In the genomic region with DNA sequence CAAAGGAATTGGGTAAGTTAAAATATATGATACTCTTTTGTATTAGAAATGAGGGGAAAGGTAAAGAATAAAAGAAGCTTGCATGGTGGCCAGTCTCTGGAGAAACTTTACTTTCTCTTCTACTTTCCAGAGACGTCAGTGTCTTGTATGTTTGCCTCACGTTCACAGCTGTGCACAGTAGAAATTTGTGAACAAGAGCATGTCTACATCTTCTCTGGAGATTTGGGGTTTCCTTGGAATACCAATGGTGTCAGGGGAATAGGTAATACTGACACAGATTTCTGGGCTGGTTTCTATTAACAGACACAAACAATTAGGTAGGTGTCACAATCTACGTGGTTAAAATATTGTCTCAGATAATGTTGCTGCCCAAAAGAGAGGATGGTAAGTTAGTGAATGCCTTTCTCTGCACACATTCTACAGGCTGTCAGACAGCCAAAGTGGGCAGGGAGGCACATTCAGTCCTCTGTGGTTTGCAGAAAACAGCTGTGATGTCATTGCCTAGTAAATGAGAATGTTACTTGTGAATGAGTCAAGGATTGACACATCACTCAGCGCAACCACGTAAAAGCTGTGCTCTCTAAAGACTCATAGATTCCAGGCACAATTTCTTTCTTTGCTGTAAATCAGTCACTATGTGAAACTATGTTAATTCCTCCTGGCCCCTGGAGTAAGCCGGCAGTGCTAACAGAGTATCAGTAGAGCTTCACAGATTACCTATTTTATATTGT, we compare ENCODE assay signal across 9 cellular contexts.
DNase-seq lines count a peak whose midpoint lies in the region; ATAC-seq and TF ChIP-seq lines count a peak whose summit lies in the region.
"Had no signal": no experiment of that assay in that cellular context is flagged by ENCODE, and none has a peak within 500 bp of the region (broad histone marks: within the 10 kb centered on the region; RNA-seq: fewer than 3 reads in every experiment).

No MANE protein-coding gene starts in this region.

- H3K4me1 ChIP-seq in BLaER1, result peaks cover 8% of the 10 kb centered on the region

- H3K27ac ChIP-seq in BLaER1, result no peak overlapping the region

- H3K4me3 ChIP-seq in BLaER1 (no peak overlapping the region), choroid plexus epithelial cell (ENCODE audit: low read depth, low read length) (no peak overlapping the region), retinal pigment epithelial cell (ENCODE audit: low read length) (no peak overlapping the region)

- H3K4me2 ChIP-seq in BLaER1, result peak overlapping the region; percentile 32

- H3K36me3 ChIP-seq in BLaER1, result no peaks in the 10 kb centered on the region

- no peaks in the 10 kb centered on the region for H3K9me3 ChIP-seq in BLaER1

- no peaks in the 10 kb centered on the region for H3K27me3 ChIP-seq in BLaER1

- H3K9ac ChIP-seq in BLaER1, result no peak overlapping the region

- in situ Hi-C loops in GM13976 (cut with MboI; ENCODE audit: low sequenced_read_pairs, unreplicated experiment), result no loop called here

- peak; percentile 29 for DNase-seq in RPMI7951 (ENCODE audit: low read depth)
- peak; percentile 96 for DNase-seq in choroid plexus epithelial cell (ENCODE audit: low read depth)
- peak; percentile 77 for DNase-seq in retinal pigment epithelial cell (ENCODE audit: low read depth)
- DNase-seq in GM13976 (ENCODE audit: low spot score), result no peak
- DNase-seq in kidney glomerular epithelial cell (lab: John Stamatoyannopoulos, UW), result no peak
- DNase-seq in NCI-H2196 treated with DMSO at 0.1 percent for 48 hours (lab: John Stamatoyannopoulos, UW; ENCODE audit: unreplicated experiment), result no peak
- DNase-seq: naive B cell had no signal

- H4K20me1 ChIP-seq in BLaER1, result no peaks in the 10 kb centered on the region

- TF ChIP-seq CTCF in choroid plexus epithelial cell (conservative IDR thresholded peaks at IDR 0.05; ENCODE audit: low read depth, low read length), result no peak
- TF ChIP-seq CTCF in retinal pigment epithelial cell (conservative IDR thresholded peaks at IDR 0.05; ENCODE audit: low read depth, low read length), result no peak
- TF ChIP-seq CTCF in GM13976 (IDR thresholded peaks at IDR 0.05; ENCODE audit: borderline replicate concordance, control extremely low read depth, extremely low read depth, insufficient read depth, missing control alignments), result no peak

- ATAC-seq in HG03139 (IDR thresholded peaks at IDR 0.05; ENCODE audit: unreplicated experiment), result no peak

Comparison
In these comparisons a context has a peak if more than half of its experiments do, and no peak if none do; other contexts are left out.
1. DNase-seq: peak in RPMI7951 (single experiment), choroid plexus epithelial cell (single experiment) and retinal pigment epithelial cell (single experiment); none in GM13976 (single experiment), kidney glomerular epithelial cell (single experiment) and NCI-H2196 treated with DMSO at 0.1 percent for 48 hours (single experiment).